Comparison of ENCODE assay signal across 1 cellular context in the genomic region with DNA sequence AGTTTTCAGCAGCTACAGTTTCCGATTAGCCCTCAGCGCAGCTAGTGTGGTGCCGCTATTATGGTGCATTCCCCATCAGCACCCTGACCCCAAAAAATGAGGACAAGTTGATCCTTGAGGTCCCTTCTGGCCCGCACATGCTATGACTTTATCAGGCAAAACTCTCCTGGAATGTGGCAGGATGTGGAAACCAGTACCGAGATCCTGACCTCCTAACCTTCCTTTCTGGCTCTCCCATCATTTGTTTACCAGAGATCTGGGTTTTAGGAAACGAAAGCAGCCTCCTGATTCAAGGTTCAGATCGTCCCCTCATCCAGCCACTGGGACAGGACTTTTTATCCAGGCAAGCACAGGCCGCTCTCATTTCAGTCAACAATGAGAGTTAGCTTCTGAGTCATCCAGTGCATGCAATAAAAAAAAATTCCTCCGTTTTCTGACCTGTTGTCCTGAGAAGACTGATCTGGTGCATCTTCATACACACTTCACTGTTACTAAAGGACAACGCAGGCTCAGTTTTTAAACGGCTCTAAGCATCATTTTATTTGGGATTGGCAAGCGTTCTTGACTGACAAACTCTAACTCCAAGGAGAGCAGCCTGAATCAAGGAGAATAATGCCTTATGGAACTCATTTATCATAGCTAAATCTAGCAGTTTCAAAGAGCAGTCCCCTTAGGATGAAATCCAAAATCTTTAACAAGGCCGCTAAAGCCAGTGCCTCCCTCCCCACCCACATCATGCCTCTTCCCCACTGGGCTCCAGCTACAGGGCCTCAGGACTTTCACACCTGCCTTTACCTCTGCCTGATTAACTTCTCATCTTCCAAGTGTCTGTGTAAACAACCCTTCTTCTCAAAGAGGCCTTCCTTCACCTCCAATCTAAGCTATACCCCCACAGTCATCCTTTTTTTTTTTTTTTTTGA.
TF ChIP-seq lines count a peak whose summit lies in the region.

No MANE protein-coding gene starts in this region.

TF ChIP-seq in endothelial cell of umbilical vein, 7 proteins besides CTCF, POLR2A, EP300 and RAD21:
- TF ChIP-seq EZH2 (IDR thresholded peaks at IDR 0.05; ENCODE audit: borderline replicate concordance, low read depth, low read length, severe bottlenecking) (no peak), FOS (IDR thresholded peaks at IDR 0.05; ENCODE audit: borderline replicate concordance, insufficient read depth, low read length) (peak; percentile 82), JUN (IDR thresholded peaks at IDR 0.05; ENCODE audit: borderline replicate concordance, insufficient read depth, insufficient read length, low read depth) (peak; percentile 43), POLR2AphosphoS5 (IDR thresholded peaks at IDR 0.05; ENCODE audit: insufficient read depth, low read depth, low read length) (peak; percentile 38)
